ENCODE assay signal across 1 cellular context in the genomic region with DNA sequence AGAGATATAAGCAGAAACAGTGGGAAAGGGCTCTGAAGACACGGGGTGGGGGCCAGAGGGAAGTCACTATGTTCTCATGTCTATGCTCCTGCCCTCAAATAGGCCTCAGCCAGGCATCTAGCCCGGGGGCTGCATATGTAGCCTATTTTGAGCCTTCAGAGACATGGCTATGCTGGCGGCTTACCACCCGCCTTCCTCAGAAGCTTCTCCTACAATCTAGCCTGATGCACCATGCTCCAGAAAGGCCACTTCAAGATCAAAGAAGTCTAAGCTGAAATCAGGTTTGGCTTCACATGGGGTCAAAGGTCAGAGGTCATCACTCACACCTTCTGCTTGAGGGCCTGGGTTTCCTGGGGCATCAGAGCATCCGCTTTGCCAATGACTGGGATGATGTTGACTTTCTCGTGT.
TF ChIP-seq lines count a peak whose summit lies in the region.

No MANE protein-coding gene starts in this region.

TF ChIP-seq in GM12878, 131 proteins besides CTCF, POLR2A, EP300 and RAD21:
- TF ChIP-seq NR2C1 (IDR thresholded peaks at IDR 0.05) (peak; percentile 74), ZNF274 (IDR thresholded peaks at IDR 0.05; ENCODE audit: insufficient read depth, insufficient read length) (no peak), MTA3 (IDR thresholded peaks at IDR 0.05; ENCODE audit: borderline replicate concordance, low read length) (no peak), NR2C2 (IDR thresholded peaks at IDR 0.05; ENCODE audit: borderline replicate concordance, control insufficient read depth, insufficient read length, low read depth) (peak; percentile 82)
- TF ChIP-seq, protein P1, sequence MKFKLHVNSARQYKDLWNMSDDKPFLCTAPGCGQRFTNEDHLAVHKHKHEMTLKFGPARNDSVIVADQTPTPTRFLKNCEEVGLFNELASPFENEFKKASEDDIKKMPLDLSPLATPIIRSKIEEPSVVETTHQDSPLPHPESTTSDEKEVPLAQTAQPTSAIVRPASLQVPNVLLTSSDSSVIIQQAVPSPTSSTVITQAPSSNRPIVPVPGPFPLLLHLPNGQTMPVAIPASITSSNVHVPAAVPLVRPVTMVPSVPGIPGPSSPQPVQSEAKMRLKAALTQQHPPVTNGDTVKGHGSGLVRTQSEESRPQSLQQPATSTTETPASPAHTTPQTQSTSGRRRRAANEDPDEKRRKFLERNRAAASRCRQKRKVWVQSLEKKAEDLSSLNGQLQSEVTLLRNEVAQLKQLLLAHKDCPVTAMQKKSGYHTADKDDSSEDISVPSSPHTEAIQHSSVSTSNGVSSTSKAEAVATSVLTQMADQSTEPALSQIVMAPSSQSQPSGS (IDR thresholded peaks at IDR 0.05; ENCODE audit: low read length): no peak
